In the genomic region with DNA sequence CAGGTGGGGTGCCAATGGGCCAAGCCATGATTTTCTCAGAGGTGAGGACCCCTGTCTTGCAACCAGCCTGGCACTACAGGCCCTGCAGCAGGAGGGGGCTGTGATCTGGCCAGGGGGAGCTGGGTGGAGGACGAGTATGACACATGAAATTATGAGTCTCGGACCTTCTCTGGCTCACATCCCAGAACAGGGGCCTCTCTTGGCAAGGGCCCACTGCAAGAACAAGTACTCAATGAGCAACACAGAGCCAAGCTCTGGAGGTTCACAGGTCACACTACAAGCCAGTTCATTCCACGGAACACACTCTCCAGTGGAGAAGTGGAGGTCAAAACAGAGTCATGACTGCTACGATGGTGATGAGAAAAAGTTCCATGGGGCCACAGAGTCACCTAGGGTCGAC, we compare ENCODE assay signal across 27 cellular contexts. TPM values are rescaled to one million over a fixed set of nuclear protein-coding genes. Genes with fewer than 3 reads are reported as not detected.
DNase-seq lines count a peak whose midpoint lies in the region; ATAC-seq and TF ChIP-seq lines count a peak whose summit lies in the region.
"Had no signal": no experiment of that assay in that cellular context is flagged by ENCODE, and none has a peak within 500 bp of the region (broad histone marks: within the 10 kb centered on the region; RNA-seq: fewer than 3 reads in every experiment).

No MANE protein-coding gene starts in this region.

- peaks cover 35% of the 10 kb centered on the region for H3K36me3 Mint-ChIP-seq in memory B cell
- H3K36me3 Mint-ChIP-seq: activated naive CD8-positive, alpha-beta T cell had no signal

- peaks cover 3% of the 10 kb centered on the region for H3K9me3 Mint-ChIP-seq in memory B cell
- H3K9me3 Mint-ChIP-seq: activated T-cell treated with anti-CD3 and anti-CD28 coated beads, Interleukin-2, amount 50 U/mL, for 72 hours; GM23338; stimulated activated naive CD8-positive, alpha-beta T cell treated with anti-CD3 and anti-CD28 coated beads, Interleukin-15, amount 100 ng/mL, for 72 hours had no signal

- no peaks in the 10 kb centered on the region for H4K20me1 ChIP-seq in PC-3 (ENCODE audit: low read length)

- H3K4me1 ChIP-seq in HEK293 (ENCODE audit: control insufficient read depth, insufficient read depth, low read length), result no peaks in the 10 kb centered on the region
- no peaks in the 10 kb centered on the region for H3K4me1 ChIP-seq in PC-3 (ENCODE audit: insufficient read depth, low read length)
- H3K4me1 ChIP-seq: SJCRH30 had no signal

- no peak for TF ChIP-seq CTCF in HEK293 (tag by site-specific recombination; IDR thresholded peaks at IDR 0.05)
- no peak for TF ChIP-seq CTCF in PC-3 (conservative IDR thresholded peaks at IDR 0.05; ENCODE audit: low read depth, low read length)

- H2AFZ ChIP-seq in PC-3 (ENCODE audit: low read length), result no peak overlapping the region
- H2AFZ ChIP-seq: GM23338 had no signal

- H3K4me2 ChIP-seq in PC-3 (ENCODE audit: low read length), result no peak overlapping the region
- H3K4me2 ChIP-seq: GM23338, KMS-11 had no signal

- no peak overlapping the region for H3K4me3 ChIP-seq in HEK293 (ENCODE audit: low read depth, low read length)
- H3K4me3 ChIP-seq in PC-3 (ENCODE audit: low read length), result no peak overlapping the region
- H3K4me3 ChIP-seq: GM23338, SJCRH30 had no signal

- CTCF ChIA-PET in HEK293 (lab: Yijun Ruan, JAX), result interaction anchor here (1.2 kb wide), 2 partner anchors 16 to 19 kb away, joined by 3 to 6 read pairs; no protein-coding TSS in a partner anchor
- CTCF ChIA-PET in PC-3 (lab: Charles Lee), result no interaction called here

- no peaks in the 10 kb centered on the region for H3K27me3 ChIP-seq in PC-3 (ENCODE audit: low read length)
- H3K27me3 ChIP-seq: SJCRH30 had no signal

- no peak overlapping the region for H3K9ac ChIP-seq in PC-3 (ENCODE audit: low read length)
- H3K9ac ChIP-seq: KMS-11 had no signal

- no peaks in the 10 kb centered on the region for H3K27me3 Mint-ChIP-seq in memory B cell
- H3K27me3 Mint-ChIP-seq: activated naive CD8-positive, alpha-beta T cell; naive B cell; stimulated activated naive CD8-positive, alpha-beta T cell treated with anti-CD3 and anti-CD28 coated beads, Interleukin-15, amount 100 ng/mL, for 72 hours had no signal

- intact Hi-C loops in PC-3 (cut with micrococcal nuclease), result no loop called here

- peak overlapping the region; percentile 77 for H3K27ac Mint-ChIP-seq in memory B cell
- H3K27ac Mint-ChIP-seq: activated CD8-positive, alpha-beta T cell treated with anti-CD3 and anti-CD28 coated beads, Interleukin-2, amount 10 ng/mL, durations not matched to agents 7 days and 5 days; activated naive CD8-positive, alpha-beta T cell; activated T-cell treated with anti-CD3 and anti-CD28 coated beads, Interleukin-2, amount 50 U/mL, for 72 hours; GM23338 had no signal

- H3F3A ChIP-seq in PC-3 (ENCODE audit: low read length, unreplicated experiment), result no peaks in the 10 kb centered on the region

- H3K36me3 ChIP-seq in HEK293 (ENCODE audit: control insufficient read depth in 2 of 2, insufficient read depth in 1 of 2, low read length in 2 of 2) (no peaks in the 10 kb centered on the region), PC-3 (ENCODE audit: low read depth, low read length) (no peaks in the 10 kb centered on the region)
- H3K36me3 ChIP-seq: SJCRH30 had no signal

- POLR2A ChIA-PET in HEK293 (lab: Yijun Ruan, JAX) (interaction anchor here (1.3 kb wide), 1 partner anchor 32 kb away, joined by 4 read pairs; a partner anchor contains a TSS), PC-3 (lab: Charles Lee; ENCODE audit: unreplicated experiment) (no interaction called here)

- H3K4me1 Mint-ChIP-seq in memory B cell, result peaks cover 11% of the 10 kb centered on the region
- H3K4me1 Mint-ChIP-seq: GM23338; stimulated activated naive CD8-positive, alpha-beta T cell treated with anti-CD3 and anti-CD28 coated beads, Interleukin-15, amount 100 ng/mL, for 72 hours had no signal

- ATAC-seq in PC-3 (no peak; the same call in 1 of the 2 replicates), memory B cell (ENCODE audit: low read depth) (no peak)
- ATAC-seq: activated CD8-positive, alpha-beta T cell treated with anti-CD3 and anti-CD28 coated beads, Interleukin-2, amount 10 ng/mL, durations not matched to agents 7 days and 5 days; activated T-cell treated with anti-CD3 and anti-CD28 coated beads, Interleukin-2, amount 50 U/mL, for 72 hours; GM23338; stimulated activated naive CD8-positive, alpha-beta T cell treated with anti-CD3 and anti-CD28 coated beads, Interleukin-15, amount 100 ng/mL, for 72 hours had no signal

- no TSS peak for BruUV-seq in PC-3 (replicated peaks; lab: Mats Ljungman, UMichigan)

- H3K79me2 ChIP-seq in PC-3 (ENCODE audit: low read length), result no peaks in the 10 kb centered on the region

- H3K9me2 ChIP-seq in PC-3 (replicated peaks; ENCODE audit: low read length), result no peaks in the 10 kb centered on the region

- H3K27ac ChIP-seq in HEK293 (ENCODE audit: extremely low read depth, low read depth, low read length) (no peak overlapping the region), PC-3 (ENCODE audit: low read length) (no peak overlapping the region)
- H3K27ac ChIP-seq: KMS-11, SJCRH30 had no signal

- H3K9me3 ChIP-seq in HEK293 (ENCODE audit: control insufficient read depth, insufficient read depth, low read depth, low read length) (no peaks in the 10 kb centered on the region), PC-3 (ENCODE audit: low read length) (no peaks in the 10 kb centered on the region)
- H3K9me3 ChIP-seq: SJCRH30 had no signal

- DNase-seq in PC-3 (peak; percentile 21), dermis blood vessel endothelial cell (peak; percentile 1), memory B cell (ENCODE audit: low spot score in 2 of 2) (no peak), NCI-H2171 (lab: John Stamatoyannopoulos, UW) (no peak), NCI-H187 treated with DMSO at 0.1 percent for 48 hours (lab: John Stamatoyannopoulos, UW) (no peak), DMS53 (lab: John Stamatoyannopoulos, UW) (no peak), NCI-H510A treated with DMSO at 0.1 percent for 48 hours (lab: John Stamatoyannopoulos, UW) (no peak)
- DNase-seq: activated CD4-positive, CD25-positive, alpha-beta regulatory T cell; activated CD8-positive, alpha-beta T cell treated with anti-CD3 and anti-CD28 coated beads, Interleukin-2, amount 10 ng/mL, durations not matched to agents 7 days and 5 days; activated T-cell treated with anti-CD3 and anti-CD28 coated beads, Interleukin-2, amount 50 U/mL, for 72 hours; caudate nucleus; DND-41; head of caudate nucleus; mammary epithelial cell; naive B cell; NCI-H1048; NCI-H2081; OCI-M1; SJCRH30; small intestine; stimulated activated CD4-positive, alpha-beta T cell treated with anti-CD3 and anti-CD28 coated beads, Interleukin-4, amount 100 ng/mL, for 1 hour; stimulated activated naive CD8-positive, alpha-beta T cell treated with anti-CD3 and anti-CD28 coated beads, Interleukin-15, amount 100 ng/mL, for 72 hours; trophoblast cell had no signal

- H3K4me3 Mint-ChIP-seq in memory B cell, result no peak overlapping the region
- H3K4me3 Mint-ChIP-seq: activated CD8-positive, alpha-beta T cell treated with anti-CD3 and anti-CD28 coated beads, Interleukin-2, amount 10 ng/mL, durations not matched to agents 7 days and 5 days; activated naive CD8-positive, alpha-beta T cell; activated T-cell treated with anti-CD3 and anti-CD28 coated beads, Interleukin-2, amount 50 U/mL, for 72 hours; GM23338; naive B cell; stimulated activated naive CD8-positive, alpha-beta T cell treated with anti-CD3 and anti-CD28 coated beads, Interleukin-15, amount 100 ng/mL, for 72 hours had no signal

TF ChIP-seq in HEK293, 187 proteins besides CTCF, POLR2A, EP300 and RAD21:
- TF ChIP-seq ZIC2 (tag by site-specific recombination; IDR thresholded peaks at IDR 0.05) (peak; percentile 49), ZNF350 (tag by site-specific recombination; IDR thresholded peaks at IDR 0.05) (no peak)

RNA-seq across cellular contexts. Expression of a gene that starts 28.3 kb away (rescaled TPM):
- total RNA-seq in PC-3 (2014; rRNA removed) (16.1 and 19.9 TPM in 2 replicates), dermis blood vessel endothelial cell (20.3 and 25.7 TPM in 2 replicates)

RNA-seq across cellular contexts. Expression of a gene that starts 32.6 kb away (rescaled TPM):
- total RNA-seq in PC-3 (2014; rRNA removed), result 22.2 and 24.4 TPM in 2 replicates
- 14.0 and 14.8 TPM in 2 replicates for total RNA-seq in dermis blood vessel endothelial cell

RNA-seq across cellular contexts. Expression of a gene that starts 57.5 kb away (rescaled TPM):
- total RNA-seq in PC-3 (2014; rRNA removed) (33.5 and 33.8 TPM in 2 replicates), dermis blood vessel endothelial cell (7.5 and 37.5 TPM in 2 replicates)

Comparison
In these comparisons a context has a peak if more than half of its experiments do, and no peak if none do; other contexts are left out.
1. DNase-seq: peak in PC-3 (single experiment) and dermis blood vessel endothelial cell (single experiment); none in memory B cell (0 of 2), NCI-H2171 (single experiment), NCI-H187 treated with DMSO at 0.1 percent for 48 hours (single experiment), DMS53 (single experiment) and NCI-H510A treated with DMSO at 0.1 percent for 48 hours (single experiment).